In the genomic region with DNA sequence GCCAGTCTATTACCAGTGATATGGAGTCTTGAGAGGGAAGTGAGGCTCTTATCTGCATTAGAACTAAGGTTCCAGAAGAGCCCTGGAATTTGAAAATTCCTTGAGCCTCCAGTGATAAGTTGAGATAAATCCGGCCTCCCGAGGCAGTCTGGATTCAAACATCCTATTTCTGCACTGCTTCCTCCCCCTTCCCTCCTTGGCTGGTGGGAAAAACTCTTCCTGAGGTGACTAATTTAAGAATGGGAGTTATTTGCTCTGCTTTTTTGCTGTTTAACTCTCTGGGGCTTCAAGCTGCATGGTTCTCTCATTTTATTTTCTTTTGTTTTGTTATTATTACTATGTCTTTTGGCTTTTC, we compare ENCODE assay signal across 19 cellular contexts. TPM values are rescaled to one million over a fixed set of nuclear protein-coding genes. Genes with fewer than 3 reads are reported as not detected.
DNase-seq lines count a peak whose midpoint lies in the region; ATAC-seq and TF ChIP-seq lines count a peak whose summit lies in the region.
"Had no signal": no experiment of that assay in that cellular context is flagged by ENCODE, and none has a peak within 500 bp of the region (broad histone marks: within the 10 kb centered on the region; RNA-seq: fewer than 3 reads in every experiment).

No MANE protein-coding gene starts in this region.

- H2AK5ac ChIP-seq in H9 (ENCODE audit: insufficient read length, low read length): no peak overlapping the region

- H3K23me2 ChIP-seq in H9 (ENCODE audit: insufficient read length, low read depth, low read length, poor library complexity, severe bottlenecking): no peaks in the 10 kb centered on the region

- no peak overlapping the region for H2BK12ac ChIP-seq in H9 (ENCODE audit: insufficient read length, low read depth, low read length)

- no peak overlapping the region for H3K4me2 ChIP-seq in H9 (ENCODE audit: insufficient read depth, insufficient read length, low read length)

- no peaks in the 10 kb centered on the region for H3K27me3 ChIP-seq in H9 (ENCODE audit: insufficient read depth, low read length)
- no peaks in the 10 kb centered on the region for H3K27me3 ChIP-seq in psoas muscle (ENCODE audit: insufficient read depth in 3 of 3, low read length in 2 of 3)
- H3K27me3 ChIP-seq: neutrophil had no signal

- H3K9me3 Mint-ChIP-seq in H9: peaks cover 12 to 13% of the 10 kb centered on the region in 2 experiments

- DNase-seq in H9 (no peak), caudate nucleus (lab: John Stamatoyannopoulos, UW) (no peak), left ventricle myocardium superior (no peak), psoas muscle (no peak), NCI-H446 (lab: John Stamatoyannopoulos, UW) (no peak)
- DNase-seq in activated CD4-positive, alpha-beta T cell treated with anti-CD3 and anti-CD28 coated beads, Interleukin-2, amount 50 U/mL, for 4 hours: no peak
- DNase-seq: activated CD4-positive, alpha-beta memory T cell treated with anti-CD3 and anti-CD28 coated beads for 36 hours; activated T-cell treated with anti-CD3 and anti-CD28 coated beads, Interleukin-2, amount 50 U/mL, for 72 hours; effector CD4-positive, alpha-beta T cell; EL; GM23248; NCI-H187 treated with DMSO at 0.1 percent for 48 hours; NCI-H524 treated with DMSO at 0.1 percent for 48 hours; stimulated activated naive CD4-positive, alpha-beta T cell treated with Interleukin-2 at 50 U/mL for 16 hours had no signal

- no peak overlapping the region for H3K4me3 Mint-ChIP-seq in H9
- H3K4me3 Mint-ChIP-seq: activated CD4-positive, alpha-beta memory T cell treated with anti-CD3 and anti-CD28 coated beads for 36 hours; activated T-cell treated with anti-CD3 and anti-CD28 coated beads, Interleukin-2, amount 50 U/mL, for 72 hours; memory B cell had no signal

- H3K4me3 ChIP-seq in psoas muscle: no peak overlapping the region
- H3K4me3 ChIP-seq: GM12878, GM23248 had no signal

- H3K79me1 ChIP-seq in H9 (ENCODE audit: insufficient read depth, low read depth, low read length, poor library complexity, severe bottlenecking): no peaks in the 10 kb centered on the region

- no peak overlapping the region for H3K23ac ChIP-seq in H9 (ENCODE audit: insufficient read length, low read depth, low read length)

- H3K56ac ChIP-seq in H9 (ENCODE audit: insufficient read length, low read depth, low read length): no peak overlapping the region

- H3K36me3 Mint-ChIP-seq in H9 (ENCODE audit: insufficient read depth in 1 of 3, low read depth in 3 of 3): peaks cover 5 to 11% (median 11%) of the 10 kb centered on the region in 3 experiments; a peak in 6 of 7 replicates

- H4K91ac ChIP-seq in H9 (ENCODE audit: insufficient read length, low read depth, low read length): no peak overlapping the region

- TF ChIP-seq CTCF in H9 (conservative IDR thresholded peaks at IDR 0.05) (no peak), psoas muscle (IDR thresholded peaks at IDR 0.05) (no peak)

- H2BK120ac ChIP-seq in H9 (ENCODE audit: low read depth, low read length, poor library complexity, severe bottlenecking): no peak overlapping the region

- no peak overlapping the region for H3K9ac ChIP-seq in H9 (ENCODE audit: extremely low read depth, insufficient read length, low read length)
- H3K9ac ChIP-seq: GM23248 had no signal

- intact Hi-C loops in left ventricle myocardium superior (cut with micrococcal nuclease): no loop called here
- intact Hi-C loops in psoas muscle (cut with DNase I): no loop called here

- H3K14ac ChIP-seq in H9 (ENCODE audit: insufficient read depth, low read length): no peak overlapping the region

- no peak overlapping the region for H2AFZ ChIP-seq in H9 (ENCODE audit: low read length)
- H2AFZ ChIP-seq: GM23248 had no signal

- H4K20me1 ChIP-seq in H9 (ENCODE audit: control insufficient read depth, insufficient read depth, insufficient read length): no peaks in the 10 kb centered on the region

- H2BK20ac ChIP-seq in H9 (ENCODE audit: low read depth, low read length, poor library complexity, severe bottlenecking): no peak overlapping the region

- H3K4ac ChIP-seq in H9 (ENCODE audit: low read depth, low read length): no peak overlapping the region

- no peak overlapping the region for H2BK5ac ChIP-seq in H9 (ENCODE audit: insufficient read length, low read length)

- H3K27ac ChIP-seq in H9 (ENCODE audit: insufficient read length, low read depth, low read length): no peak overlapping the region
- H3K27ac ChIP-seq in caudate nucleus (ENCODE audit: low read depth, low read length): peak overlapping the region; percentile 52
- peak overlapping the region; percentile 36 for H3K27ac ChIP-seq in psoas muscle
- H3K27ac ChIP-seq: GM23248, neutrophil had no signal

- no CpG with 5 or more reads among the region's 2 CpGs for WGBS in H9 (ENCODE audit: extremely low coverage, insufficient read length, low lambda C conversion rate)
- WGBS in psoas muscle, 3 donors: 21 to 35% (median 25%) methylated on average over 2 of the region's 2 CpGs

- no peaks in the 10 kb centered on the region for H3K79me2 ChIP-seq in H9 (ENCODE audit: insufficient read depth, low read length)

- H3K9me3 ChIP-seq in H9 (ENCODE audit: control insufficient read depth, low read depth, low read length) (no peaks in the 10 kb centered on the region), psoas muscle (peaks cover 7% of the 10 kb centered on the region)
- H3K9me3 ChIP-seq: neutrophil had no signal

- no peak overlapping the region for H3K18ac ChIP-seq in H9 (ENCODE audit: insufficient read length, low read depth, low read length)

- no peak overlapping the region for H2BK15ac ChIP-seq in H9 (ENCODE audit: low read depth, low read length)

- no peak overlapping the region for H3T11ph ChIP-seq in H9 (ENCODE audit: low read length)

- H3K27me3 Mint-ChIP-seq in H9 (ENCODE audit: low read depth): no peaks in the 10 kb centered on the region
- H3K27me3 Mint-ChIP-seq: activated CD4-positive, alpha-beta memory T cell treated with anti-CD3 and anti-CD28 coated beads for 36 hours; memory B cell had no signal

- H4K5ac ChIP-seq in H9 (ENCODE audit: insufficient read length, low read depth, low read length): no peak overlapping the region

- no peak overlapping the region for H4K8ac ChIP-seq in H9 (replicated peaks; ENCODE audit: insufficient read length, low read depth, low read length)

- H3K4me1 ChIP-seq in H9 (ENCODE audit: insufficient read depth, low read length) (no peaks in the 10 kb centered on the region), psoas muscle (no peaks in the 10 kb centered on the region)

- peak overlapping the region in 2 of 3 experiments; percentile 40 to 70; a peak in 2 of 7 replicates for H3K27ac Mint-ChIP-seq in H9
- H3K27ac Mint-ChIP-seq: activated CD4-positive, alpha-beta memory T cell treated with anti-CD3 and anti-CD28 coated beads for 36 hours; activated T-cell treated with anti-CD3 and anti-CD28 coated beads, Interleukin-2, amount 50 U/mL, for 72 hours; memory B cell had no signal

- H3K4me1 Mint-ChIP-seq in H9: peaks cover 12 to 16% of the 10 kb centered on the region in 2 experiments
- H3K4me1 Mint-ChIP-seq: memory B cell had no signal

- no peaks in the 10 kb centered on the region for H3K36me3 ChIP-seq in psoas muscle (ENCODE audit: insufficient read depth in 1 of 2, low read depth in 1 of 2)
- H3K36me3 ChIP-seq: neutrophil had no signal

- ATAC-seq in left ventricle myocardium superior (peak; percentile 88), psoas muscle (no peak), GM19455 (IDR thresholded peaks at IDR 0.05; ENCODE audit: unreplicated experiment) (no peak), HG03354 (IDR thresholded peaks at IDR 0.05; ENCODE audit: poor library complexity, severe bottlenecking, unreplicated experiment) (no peak)
- ATAC-seq: activated T-cell treated with anti-CD3 and anti-CD28 coated beads, Interleukin-2, amount 50 U/mL, for 72 hours; GM12878 had no signal

RNA-seq across cellular contexts. Expression of a gene that starts 7.7 kb away (rescaled TPM):
- total RNA-seq in H9 (2021) (184 and 188 TPM in 2 replicates), left ventricle myocardium superior (176 TPM), psoas muscle (100 to 1,000 TPM; 106 to 142 (median 127) TPM)
- polyA plus RNA-seq in psoas muscle: 100 to 1,000 TPM; 120 to 136 (median 126) TPM
